In genomic region chr14:103855734-103856095, GRCh38 we compare ENCODE assay signal across 16 cellular contexts. TPM values are rescaled to one million over a fixed set of nuclear protein-coding genes. Genes with fewer than 3 reads are reported as not detected.
A peak's percentile ranks its signal among the peaks of the same experiment; 100 is the strongest.
DNase-seq lines count a peak whose midpoint lies in the region; ATAC-seq, FAIRE-seq and TF ChIP-seq lines count a peak whose summit lies in the region.
"Had no signal": no experiment of that assay in that cellular context is flagged by ENCODE, and none has a peak within 500 bp of the region (broad histone marks: within the 10 kb centered on the region; RNA-seq: fewer than 3 reads in every experiment).

No MANE protein-coding gene starts in this region.

- intact Hi-C loops in cardiac septum (cut with DNase I): no loop called here

- H2AK5ac ChIP-seq in mesenchymal stem cell (ENCODE audit: low read length, severe bottlenecking): no peak overlapping the region

- CTCF ChIA-PET in activated CD8-positive, alpha-beta memory T cell treated with anti-CD3 and anti-CD28 coated beads, Interleukin-2, amount 10 ng/mL, durations not matched to agents 7 days and 5 days (lab: Charles Lee): no interaction called here

- no peak for FAIRE-seq in HTR-8/SVneo (lab: Jason Lieb, UNC)
- FAIRE-seq: GM19239, K562, RCC 7860 had no signal

- H3K18ac ChIP-seq in mesenchymal stem cell (ENCODE audit: low read depth in 1 of 2, low read length in 2 of 2): no peak overlapping the region

- H3K4me3 ChIP-seq in cardiac muscle cell (no peak overlapping the region), endodermal cell (ENCODE audit: low read length) (no peak overlapping the region), neural progenitor cell (no peak overlapping the region), upper lobe of left lung (no peak overlapping the region), mesenchymal stem cell (ENCODE audit: insufficient read depth in 1 of 2, low read depth in 1 of 2, low read length in 2 of 2) (no peak overlapping the region)
- H3K4me3 ChIP-seq: K562 had no signal

- H3K36me3 Mint-ChIP-seq in endodermal cell (ENCODE audit: low read depth): no peaks in the 10 kb centered on the region
- H3K36me3 Mint-ChIP-seq in neural progenitor cell: no peaks in the 10 kb centered on the region
- H3K36me3 Mint-ChIP-seq in activated CD8-positive, alpha-beta memory T cell treated with anti-CD3 and anti-CD28 coated beads, Interleukin-2, amount 10 ng/mL, durations not matched to agents 7 days and 5 days: no peaks in the 10 kb centered on the region
- H3K36me3 Mint-ChIP-seq: CD14-positive monocyte; naive thymus-derived CD8-positive, alpha-beta T cell had no signal

- peak overlapping the region; percentile 87 for H3K27ac Mint-ChIP-seq in endodermal cell
- peak overlapping the region; percentile 96 for H3K27ac Mint-ChIP-seq in neural progenitor cell
- no peak overlapping the region for H3K27ac Mint-ChIP-seq in activated CD8-positive, alpha-beta memory T cell treated with anti-CD3 and anti-CD28 coated beads, Interleukin-2, amount 10 ng/mL, durations not matched to agents 7 days and 5 days
- H3K27ac Mint-ChIP-seq: activated CD8-positive, alpha-beta T cell treated with anti-CD3 and anti-CD28 coated beads, Interleukin-2, amount 10 ng/mL, durations not matched to agents 7 days and 5 days; effector memory CD8-positive, alpha-beta T cell had no signal

- no peak for TF ChIP-seq CTCF in cardiac muscle cell (IDR thresholded peaks at IDR 0.05; ENCODE audit: low read depth, low read length)
- no peak for TF ChIP-seq CTCF in endodermal cell (conservative IDR thresholded peaks at IDR 0.05)
- no peak for TF ChIP-seq CTCF in neural progenitor cell (IDR thresholded peaks at IDR 0.05)
- no peak for TF ChIP-seq CTCF in upper lobe of left lung (IDR thresholded peaks at IDR 0.05)

- H3K4me3 Mint-ChIP-seq in endodermal cell: peak overlapping the region; percentile 43
- H3K4me3 Mint-ChIP-seq in neural progenitor cell: peak overlapping the region; percentile 38
- no peak overlapping the region for H3K4me3 Mint-ChIP-seq in activated CD8-positive, alpha-beta memory T cell treated with anti-CD3 and anti-CD28 coated beads, Interleukin-2, amount 10 ng/mL, durations not matched to agents 7 days and 5 days
- H3K4me3 Mint-ChIP-seq: activated CD8-positive, alpha-beta T cell treated with anti-CD3 and anti-CD28 coated beads, Interleukin-2, amount 10 ng/mL, durations not matched to agents 7 days and 5 days; CD14-positive monocyte; effector memory CD8-positive, alpha-beta T cell; naive thymus-derived CD8-positive, alpha-beta T cell had no signal

- H3K9me3 ChIP-seq in cardiac muscle cell (ENCODE audit: low read depth) (no peaks in the 10 kb centered on the region), endodermal cell (ENCODE audit: control insufficient read depth, low read length) (no peaks in the 10 kb centered on the region), neural progenitor cell (ENCODE audit: low read depth) (no peaks in the 10 kb centered on the region), upper lobe of left lung (no peaks in the 10 kb centered on the region), mesenchymal stem cell (ENCODE audit: control insufficient read depth, low read length) (no peaks in the 10 kb centered on the region)

- H3K27ac ChIP-seq in cardiac muscle cell (peak overlapping the region; percentile 65), endodermal cell (ENCODE audit: low read depth, low read length) (no peak overlapping the region), neural progenitor cell (no peak overlapping the region), upper lobe of left lung (peak overlapping the region; percentile 62 to 87 (median 86)), mesenchymal stem cell (ENCODE audit: low read length, poor library complexity, severe bottlenecking) (no peak overlapping the region)

- no peak overlapping the region for H3K4ac ChIP-seq in mesenchymal stem cell (ENCODE audit: low read depth in 1 of 2, low read length in 2 of 2)

- no peaks in the 10 kb centered on the region for H3K36me3 ChIP-seq in cardiac muscle cell
- H3K36me3 ChIP-seq in endodermal cell (ENCODE audit: control insufficient read depth, insufficient read depth, low read length): no peaks in the 10 kb centered on the region
- no peaks in the 10 kb centered on the region for H3K36me3 ChIP-seq in neural progenitor cell
- no peaks in the 10 kb centered on the region for H3K36me3 ChIP-seq in upper lobe of left lung
- H3K36me3 ChIP-seq in mesenchymal stem cell (ENCODE audit: control insufficient read depth in 1 of 2, insufficient read depth in 2 of 2, low read depth in 1 of 2, low read length in 2 of 2): no peaks in the 10 kb centered on the region

- no peak overlapping the region for H2BK15ac ChIP-seq in mesenchymal stem cell (ENCODE audit: low read depth, poor library complexity, severe bottlenecking)

- H2BK5ac ChIP-seq in mesenchymal stem cell (ENCODE audit: low read depth, low read length, poor library complexity, severe bottlenecking): no peak overlapping the region

- H3K79me2 ChIP-seq in neural progenitor cell (ENCODE audit: low read depth): no peaks in the 10 kb centered on the region

- H3K23ac ChIP-seq in mesenchymal stem cell (ENCODE audit: low read length in 2 of 2): no peak overlapping the region

- H3K27me3 Mint-ChIP-seq in endodermal cell (ENCODE audit: insufficient read depth) (peaks cover 6% of the 10 kb centered on the region), neural progenitor cell (ENCODE audit: insufficient read depth, low read depth) (peaks cover 4% of the 10 kb centered on the region)
- no peaks in the 10 kb centered on the region for H3K27me3 Mint-ChIP-seq in activated CD8-positive, alpha-beta memory T cell treated with anti-CD3 and anti-CD28 coated beads, Interleukin-2, amount 10 ng/mL, durations not matched to agents 7 days and 5 days
- H3K27me3 Mint-ChIP-seq: naive thymus-derived CD8-positive, alpha-beta T cell had no signal

- no peaks in the 10 kb centered on the region for H4K20me1 ChIP-seq in neural progenitor cell (ENCODE audit: low read depth)

- DNase-seq in cardiac muscle cell (ENCODE audit: low read depth in 1 of 2, low spot score in 1 of 2): no peak
- no peak for DNase-seq in cardiac septum (ENCODE audit: low spot score)
- no peak for DNase-seq in endodermal cell
- no peak for DNase-seq in neural progenitor cell (ENCODE audit: low spot score)
- no peak for DNase-seq in upper lobe of left lung
- no peak for DNase-seq in mesenchymal stem cell
- no peak for DNase-seq in activated CD8-positive, alpha-beta memory T cell treated with anti-CD3 and anti-CD28 coated beads, Interleukin-2, amount 10 ng/mL, durations not matched to agents 7 days and 5 days
- DNase-seq in HTR-8/SVneo (ENCODE audit: insufficient read length, low spot score): no peak
- DNase-seq: activated CD8-positive, alpha-beta T cell treated with anti-CD3 and anti-CD28 coated beads, Interleukin-2, amount 10 ng/mL, durations not matched to agents 7 days and 5 days; effector memory CD8-positive, alpha-beta T cell; naive thymus-derived CD8-positive, alpha-beta T cell; stimulated activated CD4-positive, alpha-beta T cell treated with anti-CD3 and anti-CD28 coated beads, Interleukin-1b, Interleukin-23, amount 100 ng/mL, for 48 hours had no signal

- H3K4me2 ChIP-seq in neural progenitor cell (peak overlapping the region; percentile 62), mesenchymal stem cell (ENCODE audit: low read length, poor library complexity, severe bottlenecking) (no peak overlapping the region)

- no peaks in the 10 kb centered on the region for H3K27me3 ChIP-seq in cardiac muscle cell
- no peaks in the 10 kb centered on the region for H3K27me3 ChIP-seq in endodermal cell (ENCODE audit: control insufficient read depth, insufficient read depth, low read length, poor library complexity, severe bottlenecking)
- no peaks in the 10 kb centered on the region for H3K27me3 ChIP-seq in neural progenitor cell
- no peaks in the 10 kb centered on the region for H3K27me3 ChIP-seq in upper lobe of left lung
- peaks cover 19 to 20% of the 10 kb centered on the region in 2 experiments for H3K27me3 ChIP-seq in mesenchymal stem cell (ENCODE audit: control insufficient read depth in 1 of 2, insufficient read depth in 1 of 2, low read length in 2 of 2)

- no peak for TF ChIP-seq POLR2A in upper lobe of left lung (IDR thresholded peaks at IDR 0.05)

- no peak overlapping the region for H2BK120ac ChIP-seq in mesenchymal stem cell (ENCODE audit: low read depth, low read length)

- ATAC-seq in upper lobe of left lung (ENCODE audit: low FRiP score in 2 of 2): no peak
- ATAC-seq in activated CD8-positive, alpha-beta memory T cell treated with anti-CD3 and anti-CD28 coated beads, Interleukin-2, amount 10 ng/mL, durations not matched to agents 7 days and 5 days: no peak
- ATAC-seq: activated CD8-positive, alpha-beta T cell treated with anti-CD3 and anti-CD28 coated beads, Interleukin-2, amount 10 ng/mL, durations not matched to agents 7 days and 5 days; effector memory CD8-positive, alpha-beta T cell; naive thymus-derived CD8-positive, alpha-beta T cell had no signal

- no peaks in the 10 kb centered on the region for H3K79me1 ChIP-seq in mesenchymal stem cell (replicated peaks; ENCODE audit: low read length, poor library complexity, severe bottlenecking)

- no peak overlapping the region for H2BK12ac ChIP-seq in mesenchymal stem cell (ENCODE audit: low read length in 2 of 2)

- H2AFZ ChIP-seq in neural progenitor cell (replicated peaks): peak overlapping the region; percentile 80
- H2AFZ ChIP-seq in mesenchymal stem cell (ENCODE audit: low read depth, low read length): no peak overlapping the region

- no peak overlapping the region for H4K91ac ChIP-seq in mesenchymal stem cell (ENCODE audit: low read length)

- no peak overlapping the region for H3K9ac ChIP-seq in endodermal cell (ENCODE audit: extremely low read depth, low read length, poor library complexity, severe bottlenecking)
- no peak overlapping the region for H3K9ac ChIP-seq in neural progenitor cell
- no peak overlapping the region for H3K9ac ChIP-seq in mesenchymal stem cell (ENCODE audit: low read length)

- H4K8ac ChIP-seq in mesenchymal stem cell (ENCODE audit: low read length): no peak overlapping the region

- H3K4me1 ChIP-seq in cardiac muscle cell (ENCODE audit: low read depth): peaks cover 16% of the 10 kb centered on the region
- peaks cover 8% of the 10 kb centered on the region for H3K4me1 ChIP-seq in endodermal cell (ENCODE audit: control insufficient read depth, insufficient read depth, low read length)
- H3K4me1 ChIP-seq in neural progenitor cell: peaks cover 16% of the 10 kb centered on the region
- H3K4me1 ChIP-seq in upper lobe of left lung: peaks cover 25 to 37% (median 32%) of the 10 kb centered on the region in 4 donors
- no peaks in the 10 kb centered on the region for H3K4me1 ChIP-seq in mesenchymal stem cell (ENCODE audit: control insufficient read depth, insufficient read depth, low read depth, low read length)

- 60 to 86% methylated on average over 1 to 6 of the region's 6 CpGs for WGBS in endodermal cell (ENCODE audit: insufficient coverage in 1 of 2, insufficient read length in 1 of 2), 2 experiments
- WGBS in upper lobe of left lung, 2 donors: 48 to 66% methylated on average over 4 to 6 of the region's 6 CpGs
- WGBS in mesenchymal stem cell: 68% methylated on average over 6 of the region's 6 CpGs

- H3K14ac ChIP-seq in mesenchymal stem cell (ENCODE audit: low read length in 2 of 2): no peak overlapping the region

- no peak for TF ChIP-seq EP300 in upper lobe of left lung (IDR thresholded peaks at IDR 0.05)

- no peaks in the 10 kb centered on the region for H3F3A ChIP-seq in neural progenitor cell (ENCODE audit: low read depth)

- H3K9me3 Mint-ChIP-seq in endodermal cell: no peaks in the 10 kb centered on the region
- no peaks in the 10 kb centered on the region for H3K9me3 Mint-ChIP-seq in neural progenitor cell
- H3K9me3 Mint-ChIP-seq in activated CD8-positive, alpha-beta memory T cell treated with anti-CD3 and anti-CD28 coated beads, Interleukin-2, amount 10 ng/mL, durations not matched to agents 7 days and 5 days (ENCODE audit: low read depth): no peaks in the 10 kb centered on the region
- H3K9me3 Mint-ChIP-seq: CD14-positive monocyte; effector memory CD8-positive, alpha-beta T cell; naive thymus-derived CD8-positive, alpha-beta T cell had no signal

- H3K4me1 Mint-ChIP-seq in endodermal cell: peaks cover 20% of the 10 kb centered on the region
- H3K4me1 Mint-ChIP-seq in neural progenitor cell: peaks cover 29% of the 10 kb centered on the region
- H3K4me1 Mint-ChIP-seq in activated CD8-positive, alpha-beta memory T cell treated with anti-CD3 and anti-CD28 coated beads, Interleukin-2, amount 10 ng/mL, durations not matched to agents 7 days and 5 days: peaks cover 3% of the 10 kb centered on the region

RNA-seq across cellular contexts. Expression of gene PPP1R13B, which starts 8.3 kb away (rescaled TPM):
- total RNA-seq in cardiac muscle cell (60.1 and 124 TPM in 2 replicates), cardiac septum (67.8 TPM), endodermal cell (10 to 100 TPM; 15.6 to 17.5 TPM), neural progenitor cell (ENCODE audit: low replicate concordance) (2.4 and 2.5 TPM in 2 replicates), upper lobe of left lung (100 to 1,000 TPM in 1 of 6 donors, 10 to 100 TPM in 5; 37.0 to 117 (median 71.1) TPM)
- 88.5 and 113 TPM in 2 replicates for polyA plus RNA-seq in cardiac muscle cell
- polyA plus RNA-seq in endodermal cell (2013, experiment 1 of 2): 3.3 TPM
- 4.4 TPM for polyA plus RNA-seq in endodermal cell (2013, experiment 2 of 2)
- polyA plus RNA-seq in mesenchymal stem cell (2013, experiment 1 of 2): 1.2 TPM
- polyA plus RNA-seq in mesenchymal stem cell (2013, experiment 2 of 2): 0.86 TPM
- 10 to 100 TPM in 1 of 2 experiments, 1 to 10 TPM in 1; 8.6 to 11.7 TPM for total RNA-seq in activated CD8-positive, alpha-beta memory T cell treated with anti-CD3 and anti-CD28 coated beads, Interleukin-2, amount 10 ng/mL, durations not matched to agents 7 days and 5 days

Comparison
In these comparisons a context has a peak if more than half of its experiments do, and no peak if none do; other contexts are left out.
1. H3K27ac ChIP-seq: peak in cardiac muscle cell (single experiment) and upper lobe of left lung (4 of 4); none in endodermal cell (single experiment), neural progenitor cell (single experiment) and mesenchymal stem cell (single experiment).